ENCODE assay signal across 1 cellular context in genomic region chr6:56752534-56752933, GRCh38.
TF ChIP-seq lines count a peak whose summit lies in the region.

No MANE protein-coding gene starts in this region.

TF ChIP-seq in GM23338, 12 proteins besides CTCF, POLR2A, EP300 and RAD21 (continued from another document):
- TF ChIP-seq ZNF462 (CRISPR knock-in tag; IDR thresholded peaks at IDR 0.05) (no peak), STAT1 (IDR thresholded peaks at IDR 0.05; ENCODE audit: unreplicated experiment) (no peak), POLR2AphosphoS5 (IDR thresholded peaks at IDR 0.05; ENCODE audit: low read depth) (no peak), REST (IDR thresholded peaks at IDR 0.05; ENCODE audit: unreplicated experiment) (no peak)
